Comparison of ENCODE assay signal across 30 cellular contexts in genomic region chr11:8701891-8702597, GRCh38. TPM values are rescaled to one million over a fixed set of nuclear protein-coding genes. Genes with fewer than 3 reads are reported as not detected.
A peak's percentile ranks its signal among the peaks of the same experiment; 100 is the strongest.
DNase-seq lines count a peak whose midpoint lies in the region; ATAC-seq and TF ChIP-seq lines count a peak whose summit lies in the region.
"Had no signal": no experiment of that assay in that cellular context is flagged by ENCODE, and none has a peak within 500 bp of the region (broad histone marks: within the 10 kb centered on the region; RNA-seq: fewer than 3 reads in every experiment).

No MANE protein-coding gene starts in this region.

- H3K4me3 ChIP-seq in HEK293 (ENCODE audit: low read depth, low read length) (no peak overlapping the region), muscle layer of colon (ENCODE audit: low read depth in 1 of 2, low read length in 2 of 2) (no peak overlapping the region), stomach smooth muscle (ENCODE audit: low read length in 2 of 2) (no peak overlapping the region), MG63 (no peak overlapping the region)
- H3K4me3 ChIP-seq: heart left ventricle, lower lobe of right lung, prostate gland, thyroid gland had no signal

- no peak overlapping the region for H3K4me3 Mint-ChIP-seq in activated naive CD8-positive, alpha-beta T cell treated with anti-CD3 and anti-CD28 coated beads for 36 hours
- H3K4me3 Mint-ChIP-seq: activated CD4-positive, alpha-beta T cell treated with anti-CD3 and anti-CD28 coated beads for 36 hours; activated CD8-positive, alpha-beta T cell treated with anti-CD3 and anti-CD28 coated beads, Interleukin-2, amount 10 ng/mL, durations not matched to agents 7 days and 5 days; activated naive CD8-positive, alpha-beta T cell treated with anti-CD3 and anti-CD28 coated beads, Interleukin-2, amount 10 ng/mL, durations not matched to agents 7 days and 5 days; central memory CD8-positive, alpha-beta T cell; T-helper 2 cell treated with Interferon-gamma antibody and Interleukin-4, amounts not matched to agents 5 μg/mL and 100 μg/mL, for 36 hours had no signal

- H3K9me3 ChIP-seq in HEK293 (ENCODE audit: control insufficient read depth, insufficient read depth, low read depth, low read length) (no peaks in the 10 kb centered on the region), muscle layer of colon (ENCODE audit: low read length) (no peaks in the 10 kb centered on the region), stomach smooth muscle (ENCODE audit: control insufficient read depth in 2 of 2, low read length in 2 of 2) (no peaks in the 10 kb centered on the region), MG63 (no peaks in the 10 kb centered on the region)
- H3K9me3 ChIP-seq: BE2C, heart left ventricle, lower lobe of right lung, prostate gland, thyroid gland had no signal

- H3K4me1 ChIP-seq in HEK293 (ENCODE audit: control insufficient read depth, insufficient read depth, low read length) (no peaks in the 10 kb centered on the region), muscle layer of colon (ENCODE audit: insufficient read depth, low read length) (peaks cover 31% of the 10 kb centered on the region), stomach smooth muscle (ENCODE audit: control insufficient read depth, insufficient read depth, low read length) (peaks cover 28% of the 10 kb centered on the region)
- H3K4me1 ChIP-seq: BE2C, prostate gland had no signal

- no peaks in the 10 kb centered on the region for H3K27me3 Mint-ChIP-seq in activated naive CD8-positive, alpha-beta T cell treated with anti-CD3 and anti-CD28 coated beads for 36 hours
- H3K27me3 Mint-ChIP-seq: activated CD4-positive, alpha-beta T cell treated with anti-CD3 and anti-CD28 coated beads for 36 hours; activated naive CD8-positive, alpha-beta T cell treated with anti-CD3 and anti-CD28 coated beads, Interleukin-2, amount 10 ng/mL, durations not matched to agents 7 days and 5 days had no signal

- ATAC-seq in GM19455 (IDR thresholded peaks at IDR 0.05; ENCODE audit: unreplicated experiment), result no peak
- ATAC-seq: activated CD4-positive, alpha-beta T cell treated with anti-CD3 and anti-CD28 coated beads for 36 hours; activated CD8-positive, alpha-beta T cell treated with anti-CD3 and anti-CD28 coated beads, Interleukin-2, amount 10 ng/mL, durations not matched to agents 7 days and 5 days; HCT116; heart left ventricle; HepG2; lower lobe of right lung; PC-3; Right ventricle myocardium inferior had no signal

- no peaks in the 10 kb centered on the region for H3K27me3 ChIP-seq in muscle layer of colon (ENCODE audit: control insufficient read depth in 1 of 2, insufficient read depth in 2 of 2, low read length in 2 of 2)
- no peaks in the 10 kb centered on the region for H3K27me3 ChIP-seq in stomach smooth muscle (ENCODE audit: control insufficient read depth in 1 of 2, insufficient read depth in 2 of 2, low read length in 2 of 2)
- H3K27me3 ChIP-seq in MG63, result no peaks in the 10 kb centered on the region
- H3K27me3 ChIP-seq: BE2C, heart left ventricle, thyroid gland had no signal

- H3K36me3 ChIP-seq in HEK293 (ENCODE audit: control insufficient read depth in 2 of 2, insufficient read depth in 1 of 2, low read length in 2 of 2) (peaks cover 0 to 35% of the 10 kb centered on the region in 2 experiments; a peak in 1 of 3 replicates), muscle layer of colon (ENCODE audit: insufficient read depth, low read length) (peaks cover 90% of the 10 kb centered on the region), stomach smooth muscle (ENCODE audit: control insufficient read depth in 2 of 2, insufficient read depth in 2 of 2, low read length in 2 of 2) (peaks cover 52 to 57% of the 10 kb centered on the region in 2 donors), MG63 (peaks cover 18% of the 10 kb centered on the region)
- H3K36me3 ChIP-seq: BE2C had no signal

- CTCF ChIA-PET in HEK293 (lab: Yijun Ruan, JAX), result interaction anchor here (0.5 to 0.7 kb wide), 2 partner anchors 93 to 121 kb away, joined by 3 read pairs; no protein-coding TSS in a partner anchor

- no peaks in the 10 kb centered on the region for H3K4me1 Mint-ChIP-seq in activated naive CD8-positive, alpha-beta T cell treated with anti-CD3 and anti-CD28 coated beads for 36 hours
- H3K4me1 Mint-ChIP-seq: activated CD4-positive, alpha-beta T cell treated with anti-CD3 and anti-CD28 coated beads for 36 hours; CD8-positive, alpha-beta memory T cell; central memory CD8-positive, alpha-beta T cell had no signal

- no peak overlapping the region for H3K27ac Mint-ChIP-seq in activated naive CD8-positive, alpha-beta T cell treated with anti-CD3 and anti-CD28 coated beads for 36 hours
- H3K27ac Mint-ChIP-seq: activated CD4-positive, alpha-beta T cell treated with anti-CD3 and anti-CD28 coated beads for 36 hours; activated CD8-positive, alpha-beta T cell treated with anti-CD3 and anti-CD28 coated beads, Interleukin-2, amount 10 ng/mL, durations not matched to agents 7 days and 5 days; activated naive CD8-positive, alpha-beta T cell treated with anti-CD3 and anti-CD28 coated beads, Interleukin-2, amount 10 ng/mL, durations not matched to agents 7 days and 5 days; T-helper 2 cell treated with Interferon-gamma antibody and Interleukin-4, amounts not matched to agents 5 μg/mL and 100 μg/mL, for 36 hours had no signal

- TF ChIP-seq CTCF in HEK293 (tag by site-specific recombination; IDR thresholded peaks at IDR 0.05), result no peak

- no peaks in the 10 kb centered on the region for H3K9me3 Mint-ChIP-seq in activated naive CD8-positive, alpha-beta T cell treated with anti-CD3 and anti-CD28 coated beads for 36 hours
- H3K9me3 Mint-ChIP-seq: activated naive CD8-positive, alpha-beta T cell treated with anti-CD3 and anti-CD28 coated beads, Interleukin-2, amount 10 ng/mL, durations not matched to agents 7 days and 5 days; CD8-positive, alpha-beta memory T cell; central memory CD8-positive, alpha-beta T cell; T-helper 2 cell treated with Interferon-gamma antibody and Interleukin-4, amounts not matched to agents 5 μg/mL and 100 μg/mL, for 36 hours had no signal

- H3K9ac ChIP-seq in muscle layer of colon (ENCODE audit: low read length) (no peak overlapping the region), stomach smooth muscle (ENCODE audit: low read length in 2 of 2) (no peak overlapping the region)

- POLR2A ChIA-PET in HEK293 (lab: Yijun Ruan, JAX), result interaction anchor here (1.3 kb wide), 1 partner anchor 13 kb away, joined by 4 read pairs; no protein-coding TSS in a partner anchor

- H3K27ac ChIP-seq in HEK293 (ENCODE audit: extremely low read depth, low read depth, low read length) (no peak overlapping the region), cingulate gyrus (ENCODE audit: low read depth, low read length) (peak overlapping the region; percentile 39), muscle layer of colon (ENCODE audit: low read depth, low read length) (peak overlapping the region; percentile 14), stomach smooth muscle (ENCODE audit: low read length) (peak overlapping the region; percentile 100)
- H3K27ac ChIP-seq: lower lobe of right lung, prostate gland, thyroid gland had no signal

- DNase-seq in MG63, result no peak
- DNase-seq in activated naive CD8-positive, alpha-beta T cell treated with anti-CD3 and anti-CD28 coated beads for 36 hours, result no peak
- no peak for DNase-seq in HCEC 1CT
- DNase-seq: activated CD4-positive, alpha-beta T cell treated with anti-CD3 and anti-CD28 coated beads for 36 hours; activated CD8-positive, alpha-beta T cell treated with anti-CD3 and anti-CD28 coated beads, Interleukin-2, amount 10 ng/mL, durations not matched to agents 7 days and 5 days; activated effector memory CD4-positive, alpha-beta T cell treated with Interleukin-2 at 50 U/mL for 16 hours; activated naive CD8-positive, alpha-beta T cell treated with anti-CD3 and anti-CD28 coated beads, Interleukin-2, amount 10 ng/mL, durations not matched to agents 7 days and 5 days; BE2C; CD8-positive, alpha-beta memory T cell; heart left ventricle; Kasumi-1; lower lobe of right lung; NCI-H187; NCI-H2171 treated with DMSO at 0.1 percent for 48 hours; NCI-H524 treated with DMSO at 0.1 percent for 48 hours; NK-92 treated with Interleukin-12 subunit alpha and Interleukin-12 subunit beta, amount 100 ng/mL, for 24 hours; PC-3; stimulated activated naive CD4-positive, alpha-beta T cell; thyroid gland had no signal

- peaks cover 8% of the 10 kb centered on the region for H3K36me3 Mint-ChIP-seq in activated naive CD8-positive, alpha-beta T cell treated with anti-CD3 and anti-CD28 coated beads for 36 hours
- H3K36me3 Mint-ChIP-seq: CD8-positive, alpha-beta memory T cell had no signal

TF ChIP-seq in HEK293, 187 proteins besides CTCF, POLR2A, EP300 and RAD21:
- TF ChIP-seq ZNF10 (tag by site-specific recombination; IDR thresholded peaks at IDR 0.05) (peak; percentile 96), PRDM6 (tag by site-specific recombination; IDR thresholded peaks at IDR 0.05) (no peak), ZNF600 (tag by site-specific recombination; IDR thresholded peaks at IDR 0.05) (0 out of 2 replicates have a peak, but pooled peaks have one; percentile 21)

RNA-seq across cellular contexts. Expression of gene RPL27A, which starts 19.5 kb away (rescaled TPM):
- total RNA-seq in MG63 (2014; rRNA removed; shearing (Covaris generic); ENCODE audit: low replicate concordance), result 1,350 and 4,050 TPM in 2 replicates
- 1,000 to 10,000 TPM; 1,128 to 1,154 TPM for total RNA-seq in activated naive CD8-positive, alpha-beta T cell treated with anti-CD3 and anti-CD28 coated beads for 36 hours

RNA-seq across cellular contexts. Expression of gene TRIM66, which starts 19.6 kb away (rescaled TPM):
- 0.74 and 1.4 TPM in 2 replicates for total RNA-seq in MG63 (2014; rRNA removed; shearing (Covaris generic); ENCODE audit: low replicate concordance)
- 10 to 100 TPM; 22.2 to 23.0 TPM for total RNA-seq in activated naive CD8-positive, alpha-beta T cell treated with anti-CD3 and anti-CD28 coated beads for 36 hours
